In genomic region chr7:25945608-25946007, GRCh38 we compare ENCODE assay signal across 26 cellular contexts.
DNase-seq lines count a peak whose midpoint lies in the region; ATAC-seq, FAIRE-seq and TF ChIP-seq lines count a peak whose summit lies in the region.
"Had no signal": no experiment of that assay in that cellular context is flagged by ENCODE, and none has a peak within 500 bp of the region (broad histone marks: within the 10 kb centered on the region; RNA-seq: fewer than 3 reads in every experiment).

No MANE protein-coding gene starts in this region.

- intact Hi-C loops in colonic mucosa (cut with DNase I), result no loop called here

- ATAC-seq in HG03439 (IDR thresholded peaks at IDR 0.05; ENCODE audit: unreplicated experiment), result no peak
- ATAC-seq: GM12878, HepG2 had no signal

- H3K79me2 ChIP-seq in KMS-11 (ENCODE audit: insufficient read depth, low read depth) (peaks cover 42% of the 10 kb centered on the region), keratinocyte (ENCODE audit: control insufficient read depth, insufficient read depth, low read length) (peaks cover 8% of the 10 kb centered on the region)

- FAIRE-seq in keratinocyte (lab: Jason Lieb, UNC), result peak; percentile 70
- FAIRE-seq: A204.1, GM12878, HepG2 had no signal

- H3K4me1 ChIP-seq in KMS-11 (ENCODE audit: low read depth, poor library complexity, severe bottlenecking), result peaks cover 68% of the 10 kb centered on the region
- peaks cover 3% of the 10 kb centered on the region for H3K4me1 ChIP-seq in colonic mucosa
- H3K4me1 ChIP-seq in keratinocyte (ENCODE audit: control insufficient read depth, extremely low read depth, insufficient read depth, low read length), result peaks cover 35% of the 10 kb centered on the region
- H3K4me1 ChIP-seq: SJSA1 had no signal

- no peaks in the 10 kb centered on the region for H4K20me1 ChIP-seq in KMS-11 (ENCODE audit: insufficient read depth)
- H4K20me1 ChIP-seq in keratinocyte (ENCODE audit: control insufficient read depth, extremely low read depth, insufficient read depth, low read length), result no peaks in the 10 kb centered on the region
- H4K20me1 ChIP-seq: BLaER1 had no signal

- H3K4me3 ChIP-seq in KMS-11 (IDR thresholded peaks at IDR 0.05; ENCODE audit: insufficient read depth, low read depth, low read length) (no peak overlapping the region), colonic mucosa (no peak overlapping the region), keratinocyte (ENCODE audit: control insufficient read depth in 2 of 3, extremely low read depth in 1 of 3, insufficient read depth in 2 of 3, low read depth in 1 of 3, low read length in 3 of 3) (no peak overlapping the region)
- H3K4me3 ChIP-seq: BLaER1, GM12878, MG63, PC-9, SJSA1 had no signal

- H3K27me3 ChIP-seq in KMS-11 (ENCODE audit: insufficient read depth, low read depth) (no peaks in the 10 kb centered on the region), colonic mucosa (no peaks in the 10 kb centered on the region), keratinocyte (ENCODE audit: control insufficient read depth, extremely low read depth, insufficient read depth, low read length) (no peaks in the 10 kb centered on the region)
- H3K27me3 ChIP-seq: BLaER1, MG63 had no signal

- H2AFZ ChIP-seq in KMS-11 (ENCODE audit: low read depth) (no peak overlapping the region), keratinocyte (ENCODE audit: control insufficient read depth, low read length) (no peak overlapping the region)
- H2AFZ ChIP-seq: PC-9 had no signal

- no peaks in the 10 kb centered on the region for H3K9me1 ChIP-seq in keratinocyte (ENCODE audit: control insufficient read depth, extremely low read depth, insufficient read depth, low read length)

- H3K4me2 ChIP-seq in KMS-11 (no peak overlapping the region; the same call in 1 of the 2 replicates), keratinocyte (ENCODE audit: control insufficient read depth, extremely low read depth, insufficient read depth, low read depth, low read length) (no peak overlapping the region)
- H3K4me2 ChIP-seq: BLaER1, PC-9 had no signal

- no peak for TF ChIP-seq CTCF in KMS-11 (conservative IDR thresholded peaks at IDR 0.05; ENCODE audit: low read depth, low read length)
- no peak for TF ChIP-seq CTCF in colonic mucosa (IDR thresholded peaks at IDR 0.05)
- TF ChIP-seq CTCF in keratinocyte (optimal IDR thresholded peaks at IDR 0.05 in 1 of 3, IDR thresholded peaks at IDR 0.05 in 1 of 3, conservative IDR thresholded peaks at IDR 0.05 in 1 of 3; ENCODE audit: extremely low read depth in 1 of 3, insufficient read depth in 2 of 3, low read length in 3 of 3), result no peak

- DNase-seq in colonic mucosa, result no peak
- DNase-seq in keratinocyte (ENCODE audit: low read depth, low spot score), result no peak
- no peak for DNase-seq in DMS153 (lab: John Stamatoyannopoulos, UW)
- DNase-seq in NCI-H1417 (lab: John Stamatoyannopoulos, UW), result no peak
- DNase-seq in DMS 273 (lab: John Stamatoyannopoulos, UW; ENCODE audit: unreplicated experiment), result no peak
- DNase-seq: CD4-positive, alpha-beta memory T cell; COR-L47; DMS79; EL; GDM1; H7; MG63; NCI-H1105 treated with DMSO at 0.1 percent for 48 hours; NCI-H1694; NCI-H2029 treated with DMSO at 0.1 percent for 48 hours; NCI-H2227 treated with DMSO at 0.1 percent for 48 hours; NCI-H526 treated with DMSO at 0.1 percent for 48 hours; PC-9; Right ventricle myocardium superior had no signal

- H3K36me3 ChIP-seq in KMS-11 (ENCODE audit: insufficient read depth) (no peaks in the 10 kb centered on the region), colonic mucosa (no peaks in the 10 kb centered on the region), keratinocyte (ENCODE audit: control insufficient read depth in 2 of 2, extremely low read depth in 1 of 2, insufficient read depth in 2 of 2, low read length in 2 of 2) (no peaks in the 10 kb centered on the region)
- H3K36me3 ChIP-seq: BLaER1, MG63, SJSA1 had no signal

- dilution Hi-C loops in keratinocyte (cut with MboI; ENCODE audit: extremely low pct_ligation_motif_present, low sequenced_read_pairs), result no loop called here

- H3K27ac ChIP-seq in KMS-11 (peak overlapping the region; percentile 10; the same call in 1 of the 2 replicates), colonic mucosa (peak overlapping the region; percentile 49), keratinocyte (ENCODE audit: control insufficient read depth, insufficient read depth, low read length) (no peak overlapping the region)
- H3K27ac ChIP-seq: BLaER1, PC-9, SJSA1 had no signal

- H3K9ac ChIP-seq in KMS-11 (no peak overlapping the region), colonic mucosa (ENCODE audit: low read depth in 2 of 2, low read length in 2 of 2) (peak overlapping the region in 1 of 2 donors; percentile 42), keratinocyte (ENCODE audit: control insufficient read depth, extremely low read depth, insufficient read depth, low read length) (no peak overlapping the region)
- H3K9ac ChIP-seq: BLaER1 had no signal

- no peaks in the 10 kb centered on the region for H3K9me3 ChIP-seq in colonic mucosa
- H3K9me3 ChIP-seq in keratinocyte (ENCODE audit: control insufficient read depth, low read depth, low read length), result no peaks in the 10 kb centered on the region
- H3K9me3 ChIP-seq: BLaER1, MG63, SJSA1 had no signal
